1 cellular context compared by ENCODE assay signal in the genomic region with DNA sequence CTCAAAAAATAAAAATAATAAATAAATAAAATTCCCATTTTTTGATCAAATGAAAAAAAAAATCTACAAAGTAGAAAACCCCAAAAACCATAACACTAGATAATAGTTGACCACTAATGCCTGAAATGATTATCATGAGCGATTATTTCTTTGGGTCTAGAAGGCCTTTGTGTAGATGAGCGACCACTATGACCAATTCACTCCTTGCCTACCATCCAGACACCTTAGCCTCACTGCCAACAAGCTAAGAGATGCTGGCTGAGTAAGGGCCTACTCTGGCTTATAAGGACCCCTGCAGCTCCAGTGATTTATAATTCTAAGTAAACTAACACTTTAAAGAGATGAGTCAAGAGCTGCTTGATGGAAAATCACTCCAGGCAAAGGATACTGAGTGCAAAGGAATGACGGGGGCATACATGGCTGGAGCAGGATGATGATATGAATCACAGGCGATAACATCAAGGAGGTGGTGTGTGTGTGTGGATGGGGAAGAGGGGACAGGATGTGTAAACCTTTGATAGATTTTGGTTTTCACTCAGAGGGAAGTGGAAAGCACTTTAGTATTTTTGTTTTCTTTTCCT.
TF ChIP-seq lines count a peak whose summit lies in the region.

No MANE protein-coding gene starts in this region.

TF ChIP-seq in PFSK-1, 5 proteins besides CTCF, POLR2A, EP300 and RAD21:
- TF ChIP-seq, protein P1, sequence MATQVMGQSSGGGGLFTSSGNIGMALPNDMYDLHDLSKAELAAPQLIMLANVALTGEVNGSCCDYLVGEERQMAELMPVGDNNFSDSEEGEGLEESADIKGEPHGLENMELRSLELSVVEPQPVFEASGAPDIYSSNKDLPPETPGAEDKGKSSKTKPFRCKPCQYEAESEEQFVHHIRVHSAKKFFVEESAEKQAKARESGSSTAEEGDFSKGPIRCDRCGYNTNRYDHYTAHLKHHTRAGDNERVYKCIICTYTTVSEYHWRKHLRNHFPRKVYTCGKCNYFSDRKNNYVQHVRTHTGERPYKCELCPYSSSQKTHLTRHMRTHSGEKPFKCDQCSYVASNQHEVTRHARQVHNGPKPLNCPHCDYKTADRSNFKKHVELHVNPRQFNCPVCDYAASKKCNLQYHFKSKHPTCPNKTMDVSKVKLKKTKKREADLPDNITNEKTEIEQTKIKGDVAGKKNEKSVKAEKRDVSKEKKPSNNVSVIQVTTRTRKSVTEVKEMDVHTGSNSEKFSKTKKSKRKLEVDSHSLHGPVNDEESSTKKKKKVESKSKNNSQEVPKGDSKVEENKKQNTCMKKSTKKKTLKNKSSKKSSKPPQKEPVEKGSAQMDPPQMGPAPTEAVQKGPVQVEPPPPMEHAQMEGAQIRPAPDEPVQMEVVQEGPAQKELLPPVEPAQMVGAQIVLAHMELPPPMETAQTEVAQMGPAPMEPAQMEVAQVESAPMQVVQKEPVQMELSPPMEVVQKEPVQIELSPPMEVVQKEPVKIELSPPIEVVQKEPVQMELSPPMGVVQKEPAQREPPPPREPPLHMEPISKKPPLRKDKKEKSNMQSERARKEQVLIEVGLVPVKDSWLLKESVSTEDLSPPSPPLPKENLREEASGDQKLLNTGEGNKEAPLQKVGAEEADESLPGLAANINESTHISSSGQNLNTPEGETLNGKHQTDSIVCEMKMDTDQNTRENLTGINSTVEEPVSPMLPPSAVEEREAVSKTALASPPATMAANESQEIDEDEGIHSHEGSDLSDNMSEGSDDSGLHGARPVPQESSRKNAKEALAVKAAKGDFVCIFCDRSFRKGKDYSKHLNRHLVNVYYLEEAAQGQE (IDR thresholded peaks at IDR 0.05; ENCODE audit: insufficient read depth in 1 of 2, low read depth in 2 of 2, low read length in 2 of 2): peak in 1 of 2 experiments; percentile 66; a peak in 1 of 4 replicates
- no peak for TF ChIP-seq TAF1 (IDR thresholded peaks at IDR 0.05; ENCODE audit: borderline replicate concordance, insufficient read depth, low read length)
- peak; percentile 72 for TF ChIP-seq FOXP2 (optimal IDR thresholded peaks at IDR 0.05; ENCODE audit: borderline replicate concordance, extremely low read depth, extremely low read length, insufficient read depth)
- TF ChIP-seq SIN3A (IDR thresholded peaks at IDR 0.05; ENCODE audit: borderline replicate concordance, insufficient read depth, low read length): peak; percentile 82; the same call in 1 of the 2 replicates
- peak; percentile 40; the same call in 1 of the 2 replicates for TF ChIP-seq POLR2AphosphoS5 (IDR thresholded peaks at IDR 0.05; ENCODE audit: low read depth, low read length)
